Comparison of ENCODE assay signal across 23 cellular contexts in the genomic region with DNA sequence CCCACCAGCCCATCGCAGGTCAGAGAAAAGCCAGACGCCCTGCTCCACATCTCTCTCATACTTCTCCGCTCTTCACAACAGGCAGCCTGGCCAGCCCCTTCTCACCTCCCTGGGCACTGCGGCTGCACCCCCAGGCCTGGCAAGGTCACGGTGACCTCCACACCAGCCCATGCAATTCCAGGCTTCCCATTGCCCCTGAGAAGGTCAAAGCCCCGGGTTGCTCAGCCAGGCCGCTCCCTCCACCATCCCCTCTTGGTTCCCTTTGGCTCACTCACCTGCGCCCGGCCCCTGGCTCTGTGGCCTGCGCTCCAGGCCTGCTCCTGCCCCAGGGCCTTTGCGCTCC. TPM values are rescaled to one million over a fixed set of nuclear protein-coding genes. Genes with fewer than 3 reads are reported as not detected.
"Had no signal": no experiment of that assay in that cellular context is flagged by ENCODE, and none has a peak within 500 bp of the region (broad histone marks: within the 10 kb centered on the region; RNA-seq: fewer than 3 reads in every experiment).

No MANE protein-coding gene starts in this region.

- H3K4me3 ChIP-seq: gastrocnemius medialis, left lung, ovary, right lobe of liver, smooth muscle cell, stomach, tibial artery had no signal

- DNase-seq: cerebellar nuclear complex; dorsolateral prefrontal cortex; effector CD4-positive, alpha-beta T cell; foreskin fibroblast; gastrocnemius medialis; head of caudate nucleus; mammary epithelial cell; midbrain; naive thymus-derived CD8-positive, alpha-beta T cell; occipital lobe; right lobe of liver; stimulated activated CD4-positive, alpha-beta T cell treated with anti-CD3 and anti-CD28 coated beads, Interleukin-2, amount 100 ng/mL, for 24 hours; stimulated activated CD4-positive, alpha-beta T cell treated with anti-CD3 and anti-CD28 coated beads, Interleukin-4, amount 100 ng/mL, for 24 hours; stimulated activated naive CD4-positive, alpha-beta T cell treated with Interleukin-2 at 50 U/mL for 16 hours; stomach; tibial artery had no signal

- H3K27me3 ChIP-seq: ovary, right lobe of liver had no signal

- ATAC-seq: esophagus mucosa; gastrocnemius medialis; left lung; naive thymus-derived CD8-positive, alpha-beta T cell; right lobe of liver; stimulated activated effector memory CD8-positive, alpha-beta T cell treated with anti-CD3 and anti-CD28 coated beads, Interleukin-12 subunit alpha, Interleukin-12 subunit beta, amount 100 ng/mL, for 72 hours had no signal

- H3K36me3 ChIP-seq: gastrocnemius medialis, left lung, ovary, right lobe of liver, stomach, tibial artery had no signal

- H3K4me1 ChIP-seq: gastrocnemius medialis, left lung, right lobe of liver had no signal

- H3K27ac ChIP-seq: gastrocnemius medialis, left lung, ovary, right lobe of liver, tibial artery had no signal

- H3K4me2 ChIP-seq: smooth muscle cell had no signal

- FAIRE-seq: keratinocyte had no signal

- H3K9me3 ChIP-seq: gastrocnemius medialis, left lung, ovary, right lobe of liver, stomach, tibial artery had no signal

RNA-seq across cellular contexts. Expression of a gene that starts 55.4 kb away (rescaled TPM):
- total RNA-seq: esophagus mucosa; gastrocnemius medialis; mammary epithelial cell; naive thymus-derived CD8-positive, alpha-beta T cell; right lobe of liver; smooth muscle cell; subcutaneous adipose tissue had no signal
- polyA plus RNA-seq: keratinocyte; mammary epithelial cell; naive thymus-derived CD8-positive, alpha-beta T cell had no signal
